In the genomic region with DNA sequence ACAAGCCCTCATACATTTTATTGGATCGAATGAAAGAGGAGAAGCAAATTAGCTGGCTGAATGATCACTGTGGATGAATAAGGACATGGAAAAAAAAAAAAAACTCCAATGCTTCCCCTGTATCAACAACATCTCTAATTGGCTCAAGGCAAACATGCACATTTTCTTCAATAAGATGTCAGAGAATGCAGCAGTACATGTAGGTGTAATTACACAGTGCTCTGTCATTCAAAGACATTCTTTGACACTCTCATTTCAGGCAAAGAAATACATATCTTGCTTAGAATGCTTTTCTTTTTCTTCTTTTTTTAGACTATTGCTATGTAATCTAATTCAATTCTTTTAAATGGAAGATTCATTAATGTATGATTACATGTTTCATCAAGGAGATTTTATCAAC, we compare ENCODE assay signal across 22 cellular contexts.
DNase-seq lines count a peak whose midpoint lies in the region; TF ChIP-seq lines count a peak whose summit lies in the region.
"Had no signal": no experiment of that assay in that cellular context is flagged by ENCODE, and none has a peak within 500 bp of the region (broad histone marks: within the 10 kb centered on the region; RNA-seq: fewer than 3 reads in every experiment).

No MANE protein-coding gene starts in this region.

- POLR2A ChIA-PET in HEK293 (lab: Yijun Ruan, JAX), result no interaction called here

- CTCF ChIA-PET in HEK293 (lab: Yijun Ruan, JAX), result no interaction called here

- peak; percentile 2 for DNase-seq in NCI-H1092 treated with DMSO at 0.1 percent for 48 hours (lab: John Stamatoyannopoulos, UW)
- DNase-seq in NCI-H1092 (lab: John Stamatoyannopoulos, UW), result no peak
- DNase-seq in NCI-H146 treated with DMSO at 0.1 percent for 48 hours (lab: John Stamatoyannopoulos, UW; ENCODE audit: unreplicated experiment), result peak; percentile 61
- DNase-seq in NCI-H2171 treated with DMSO at 0.1 percent for 48 hours (lab: John Stamatoyannopoulos, UW), result peak; percentile 49
- DNase-seq in activated gamma-delta T cell (lab: John Stamatoyannopoulos, UW), result no peak
- DNase-seq in ACHN, result no peak
- no peak for DNase-seq in HCEC 1CT
- DNase-seq: 8988T; Calu3; HFFc6; IMR-90; KG1; MG63; NCI-H187 treated with DMSO at 0.1 percent for 48 hours; NCI-H446; NCI-H69; NK-92 treated with Interleukin-12 subunit alpha and Interleukin-12 subunit beta, amount 100 ng/mL, for 24 hours; PC-3; SK-N-SH; SW 1271; T1000 had no signal

- H3K9me3 ChIP-seq in HEK293 (ENCODE audit: control insufficient read depth, insufficient read depth, low read depth, low read length), result no peaks in the 10 kb centered on the region
- H3K9me3 ChIP-seq: MG63, SK-N-SH had no signal

- no peak overlapping the region for H3K27ac ChIP-seq in HEK293 (ENCODE audit: extremely low read depth, low read depth, low read length)

- no peaks in the 10 kb centered on the region for H3K36me3 ChIP-seq in HEK293 (ENCODE audit: control insufficient read depth in 2 of 2, insufficient read depth in 1 of 2, low read length in 2 of 2)
- H3K36me3 ChIP-seq: MG63 had no signal

- no peaks in the 10 kb centered on the region for H3K4me1 ChIP-seq in HEK293 (ENCODE audit: control insufficient read depth, insufficient read depth, low read length)

- TF ChIP-seq CTCF in HEK293 (tag by site-specific recombination; IDR thresholded peaks at IDR 0.05), result no peak

- no peak overlapping the region for H3K4me3 ChIP-seq in HEK293 (ENCODE audit: low read depth, low read length)
- H3K4me3 ChIP-seq: MG63 had no signal

- in situ Hi-C loops in ACHN (cut with HindIII; ENCODE audit: low pct_ligation_motif_present, low pct_unique_long_range_greater_than_20kb, low sequenced_read_pairs), result no loop called here

TF ChIP-seq in HEK293, 187 proteins besides CTCF, POLR2A, EP300 and RAD21:
- TF ChIP-seq ZNF654 (tag by site-specific recombination; IDR thresholded peaks at IDR 0.05; ENCODE audit: low read depth) (no peak), ZNF211 (tag by site-specific recombination; IDR thresholded peaks at IDR 0.05; ENCODE audit: low read depth) (no peak), SETDB1 (IDR thresholded peaks at IDR 0.05; ENCODE audit: insufficient read length, low read length) (no peak), FEZF1 (tag by site-specific recombination; IDR thresholded peaks at IDR 0.05) (peak; percentile 33; the same call in 1 of the 2 replicates), REST (tag by site-specific recombination; IDR thresholded peaks at IDR 0.05) (no peak), ZNF37A (tag by site-specific recombination; IDR thresholded peaks at IDR 0.05) (no peak)
- TF ChIP-seq, protein P1, sequence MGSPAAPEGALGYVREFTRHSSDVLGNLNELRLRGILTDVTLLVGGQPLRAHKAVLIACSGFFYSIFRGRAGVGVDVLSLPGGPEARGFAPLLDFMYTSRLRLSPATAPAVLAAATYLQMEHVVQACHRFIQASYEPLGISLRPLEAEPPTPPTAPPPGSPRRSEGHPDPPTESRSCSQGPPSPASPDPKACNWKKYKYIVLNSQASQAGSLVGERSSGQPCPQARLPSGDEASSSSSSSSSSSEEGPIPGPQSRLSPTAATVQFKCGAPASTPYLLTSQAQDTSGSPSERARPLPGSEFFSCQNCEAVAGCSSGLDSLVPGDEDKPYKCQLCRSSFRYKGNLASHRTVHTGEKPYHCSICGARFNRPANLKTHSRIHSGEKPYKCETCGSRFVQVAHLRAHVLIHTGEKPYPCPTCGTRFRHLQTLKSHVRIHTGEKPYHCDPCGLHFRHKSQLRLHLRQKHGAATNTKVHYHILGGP (tag by site-specific recombination; IDR thresholded peaks at IDR 0.05), result no peak
- TF ChIP-seq, protein P2, sequence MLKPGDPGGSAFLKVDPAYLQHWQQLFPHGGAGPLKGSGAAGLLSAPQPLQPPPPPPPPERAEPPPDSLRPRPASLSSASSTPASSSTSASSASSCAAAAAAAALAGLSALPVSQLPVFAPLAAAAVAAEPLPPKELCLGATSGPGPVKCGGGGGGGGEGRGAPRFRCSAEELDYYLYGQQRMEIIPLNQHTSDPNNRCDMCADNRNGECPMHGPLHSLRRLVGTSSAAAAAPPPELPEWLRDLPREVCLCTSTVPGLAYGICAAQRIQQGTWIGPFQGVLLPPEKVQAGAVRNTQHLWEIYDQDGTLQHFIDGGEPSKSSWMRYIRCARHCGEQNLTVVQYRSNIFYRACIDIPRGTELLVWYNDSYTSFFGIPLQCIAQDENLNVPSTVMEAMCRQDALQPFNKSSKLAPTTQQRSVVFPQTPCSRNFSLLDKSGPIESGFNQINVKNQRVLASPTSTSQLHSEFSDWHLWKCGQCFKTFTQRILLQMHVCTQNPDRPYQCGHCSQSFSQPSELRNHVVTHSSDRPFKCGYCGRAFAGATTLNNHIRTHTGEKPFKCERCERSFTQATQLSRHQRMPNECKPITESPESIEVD (tag by site-specific recombination; IDR thresholded peaks at IDR 0.05), result peak; percentile 13; the same call in 1 of the 2 replicates

Comparison
In these comparisons a context has a peak if more than half of its experiments do, and no peak if none do; other contexts are left out.
1. DNase-seq: peak in NCI-H1092 treated with DMSO at 0.1 percent for 48 hours (single experiment), NCI-H146 treated with DMSO at 0.1 percent for 48 hours (single experiment) and NCI-H2171 treated with DMSO at 0.1 percent for 48 hours (single experiment); none in NCI-H1092 (single experiment), activated gamma-delta T cell (single experiment), ACHN (single experiment) and HCEC 1CT (single experiment).